Comparison of ENCODE assay signal across 27 cellular contexts in genomic region chr16:710500-711075, GRCh38. TPM values are rescaled to one million over a fixed set of nuclear protein-coding genes. Genes with fewer than 3 reads are reported as not detected.
DNase-seq lines count a peak whose midpoint lies in the region; TF ChIP-seq lines count a peak whose summit lies in the region.
"Had no signal": no experiment of that assay in that cellular context is flagged by ENCODE, and none has a peak within 500 bp of the region (broad histone marks: within the 10 kb centered on the region; RNA-seq: fewer than 3 reads in every experiment).

No MANE protein-coding gene starts in this region.

- no peak overlapping the region for H3K18ac ChIP-seq in trophoblast cell (ENCODE audit: low read length)

- no peak overlapping the region for H3K14ac ChIP-seq in trophoblast cell (ENCODE audit: low read length)

- no peak overlapping the region for H3K4ac ChIP-seq in trophoblast cell (ENCODE audit: low read depth, low read length)

- no peak overlapping the region for H3K4me2 ChIP-seq in trophoblast cell (ENCODE audit: low read length)
- H3K4me2 ChIP-seq: smooth muscle cell had no signal

- no peak overlapping the region for H2BK12ac ChIP-seq in trophoblast cell (ENCODE audit: low read length)

- H3K4me3 Mint-ChIP-seq in glutamatergic neuron (ENCODE audit: unreplicated experiment): peak overlapping the region; percentile 80
- H3K4me3 Mint-ChIP-seq: activated CD4-positive, alpha-beta memory T cell treated with anti-CD3 and anti-CD28 coated beads for 36 hours; activated naive CD4-positive, alpha-beta T cell treated with anti-CD3 and anti-CD28 coated beads, Interleukin-2, amount 50 U/mL, for 24 hours; B cell; dendritic cell treated with granulocyte-macrophage colony-stimulating factor and Interleukin-4, amounts not matched to agents 40 ng/mL and 50 ng/mL, for 4 days; stimulated activated naive CD8-positive, alpha-beta T cell treated with anti-CD3 and anti-CD28 coated beads, Interleukin-15, amount 100 ng/mL, for 72 hours; T-helper 1 cell treated with Interleukin-12 subunit alpha and Interleukin-12 subunit beta and Interleukin-4 antibody, amounts not matched to agents 30 μg/mL and 1 μg/mL, for 36 hours had no signal

- H3K9me3 ChIP-seq in SJCRH30 (replicated peaks) (no peaks in the 10 kb centered on the region), trophoblast cell (ENCODE audit: insufficient read depth, low read depth, low read length) (peaks cover 12% of the 10 kb centered on the region), colonic mucosa (no peaks in the 10 kb centered on the region)
- H3K9me3 ChIP-seq: gastroesophageal sphincter, tibial artery had no signal

- H2BK5ac ChIP-seq in trophoblast cell (ENCODE audit: low read depth, low read length, poor library complexity): no peak overlapping the region

- peak overlapping the region; percentile 98 for H3K27ac Mint-ChIP-seq in glutamatergic neuron (ENCODE audit: unreplicated experiment)
- H3K27ac Mint-ChIP-seq: activated CD4-positive, alpha-beta memory T cell treated with anti-CD3 and anti-CD28 coated beads for 36 hours; activated naive CD4-positive, alpha-beta T cell treated with anti-CD3 and anti-CD28 coated beads, Interleukin-2, amount 50 U/mL, for 24 hours; B cell; dendritic cell treated with granulocyte-macrophage colony-stimulating factor and Interleukin-4, amounts not matched to agents 40 ng/mL and 50 ng/mL, for 4 days; stimulated activated naive CD8-positive, alpha-beta T cell treated with anti-CD3 and anti-CD28 coated beads, Interleukin-15, amount 100 ng/mL, for 72 hours; T-helper 1 cell treated with Interleukin-12 subunit alpha and Interleukin-12 subunit beta and Interleukin-4 antibody, amounts not matched to agents 30 μg/mL and 1 μg/mL, for 36 hours had no signal

- H2BK120ac ChIP-seq in trophoblast cell (ENCODE audit: insufficient read depth, low read length, poor library complexity): no peak overlapping the region

- no peaks in the 10 kb centered on the region for H3K79me2 ChIP-seq in trophoblast cell (ENCODE audit: control insufficient read depth, insufficient read depth, low read length, poor library complexity)

- peaks cover 2% of the 10 kb centered on the region for H3K79me1 ChIP-seq in trophoblast cell (ENCODE audit: low read length)

- intact Hi-C loops in colonic mucosa (cut with DNase I): loop anchor here (5.0 kb wide), 1 partner anchor 347 kb away; no protein-coding TSS in a partner anchor

- H3K23ac ChIP-seq in trophoblast cell (ENCODE audit: low read length): no peak overlapping the region

- H3K9me3 Mint-ChIP-seq in glutamatergic neuron (ENCODE audit: unreplicated experiment): peaks cover 23% of the 10 kb centered on the region
- H3K9me3 Mint-ChIP-seq: activated CD4-positive, alpha-beta memory T cell treated with anti-CD3 and anti-CD28 coated beads for 36 hours; activated naive CD4-positive, alpha-beta T cell treated with anti-CD3 and anti-CD28 coated beads, Interleukin-2, amount 50 U/mL, for 24 hours; dendritic cell treated with granulocyte-macrophage colony-stimulating factor and Interleukin-4, amounts not matched to agents 40 ng/mL and 50 ng/mL, for 4 days; stimulated activated naive CD8-positive, alpha-beta T cell treated with anti-CD3 and anti-CD28 coated beads, Interleukin-15, amount 100 ng/mL, for 72 hours; T-helper 1 cell treated with Interleukin-12 subunit alpha and Interleukin-12 subunit beta and Interleukin-4 antibody, amounts not matched to agents 30 μg/mL and 1 μg/mL, for 36 hours had no signal

- no peak overlapping the region for H2AFZ ChIP-seq in trophoblast cell (ENCODE audit: insufficient read depth, low read length, poor library complexity)

- no peak overlapping the region for H2AK5ac ChIP-seq in trophoblast cell (ENCODE audit: low read length)

- peaks cover 23% of the 10 kb centered on the region for H3K27me3 Mint-ChIP-seq in glutamatergic neuron (ENCODE audit: unreplicated experiment)

- no peaks in the 10 kb centered on the region for H3K36me3 Mint-ChIP-seq in glutamatergic neuron (ENCODE audit: unreplicated experiment)
- H3K36me3 Mint-ChIP-seq: activated CD4-positive, alpha-beta memory T cell treated with anti-CD3 and anti-CD28 coated beads for 36 hours; activated naive CD4-positive, alpha-beta T cell treated with anti-CD3 and anti-CD28 coated beads, Interleukin-2, amount 50 U/mL, for 24 hours had no signal

- H3K4me3 ChIP-seq in SJCRH30 (no peak overlapping the region), trophoblast cell (ENCODE audit: low read depth, low read length) (no peak overlapping the region), colonic mucosa (no peak overlapping the region)
- H3K4me3 ChIP-seq: gastroesophageal sphincter, smooth muscle cell, tibial artery had no signal

- H3K36me3 ChIP-seq in SJCRH30 (no peaks in the 10 kb centered on the region), trophoblast cell (ENCODE audit: control insufficient read depth in 1 of 2, insufficient read depth in 2 of 2, low read length in 2 of 2) (no peaks in the 10 kb centered on the region), colonic mucosa (no peaks in the 10 kb centered on the region)
- H3K36me3 ChIP-seq: gastroesophageal sphincter, tibial artery had no signal

- WGBS in trophoblast cell (ENCODE audit: extremely low coverage, insufficient coverage, insufficient read length): no CpG with 5 or more reads among the region's 21 CpGs

- H3K27me3 ChIP-seq in SJCRH30 (no peaks in the 10 kb centered on the region), trophoblast cell (ENCODE audit: insufficient read depth, low read length) (peaks cover 21% of the 10 kb centered on the region), colonic mucosa (peaks cover 37% of the 10 kb centered on the region)

- H4K91ac ChIP-seq in trophoblast cell (ENCODE audit: low read depth, low read length): no peak overlapping the region

- H3K4me1 ChIP-seq in SJCRH30 (peaks cover 36% of the 10 kb centered on the region), trophoblast cell (ENCODE audit: control insufficient read depth in 1 of 2, insufficient read depth in 2 of 2, low read length in 2 of 2) (peaks cover 15 to 16% of the 10 kb centered on the region in 2 experiments), colonic mucosa (peaks cover 5% of the 10 kb centered on the region)

- H4K12ac ChIP-seq in trophoblast cell (ENCODE audit: low read depth, low read length): no peak overlapping the region

- H3K27ac ChIP-seq in SJCRH30: peak overlapping the region; percentile 40; the same call in 1 of the 2 replicates
- H3K27ac ChIP-seq in substantia nigra (ENCODE audit: low read depth, low read length, poor library complexity, severe bottlenecking): peak overlapping the region; percentile 68
- no peak overlapping the region for H3K27ac ChIP-seq in trophoblast cell (ENCODE audit: low read depth, low read length)
- no peak overlapping the region for H3K27ac ChIP-seq in colonic mucosa
- H3K27ac ChIP-seq: gastroesophageal sphincter, tibial artery had no signal

- H3K9ac ChIP-seq in trophoblast cell (ENCODE audit: low read length): no peak overlapping the region
- H3K9ac ChIP-seq in colonic mucosa (ENCODE audit: low read depth in 2 of 2, low read length in 2 of 2): no peak overlapping the region

- no peak overlapping the region for H4K8ac ChIP-seq in trophoblast cell (ENCODE audit: low read depth, low read length)

- DNase-seq in NCI-H82 (lab: John Stamatoyannopoulos, UW) (peak; percentile 37), NCI-H82 treated with DMSO at 0.1 percent for 48 hours (lab: John Stamatoyannopoulos, UW; ENCODE audit: unreplicated experiment) (no peak), SJCRH30 (peak; percentile 42 to 57), glutamatergic neuron (no peak), substantia nigra (lab: John Stamatoyannopoulos, UW) (no peak), AG08395 (ENCODE audit: low spot score) (no peak), trophoblast cell (no peak), colonic mucosa (no peak)
- DNase-seq: activated CD4-positive, alpha-beta memory T cell treated with anti-CD3 and anti-CD28 coated beads for 36 hours; activated CD8-positive, alpha-beta memory T cell treated with anti-CD3 and anti-CD28 coated beads, Interleukin-2, amount 50 U/mL, for 48 hours; GF-D8; HCEC 1CT; KG1; mesendoderm; NCI-H1417 treated with DMSO at 0.1 percent for 48 hours; NCI-H526; stimulated activated CD4-positive, alpha-beta T cell treated with anti-CD3 and anti-CD28 coated beads, Interleukin-1b, Interleukin-23, amount 100 ng/mL, for 48 hours; stimulated activated CD8-positive, alpha-beta memory T cell treated with anti-CD3 and anti-CD28 coated beads, Interleukin-4, amount 100 ng/mL, for 48 hours; stimulated activated naive CD8-positive, alpha-beta T cell treated with anti-CD3 and anti-CD28 coated beads, Interleukin-15, amount 100 ng/mL, for 72 hours; tibial artery had no signal

- peaks cover 20% of the 10 kb centered on the region for H3K4me1 Mint-ChIP-seq in glutamatergic neuron (ENCODE audit: low read depth, unreplicated experiment)
- H3K4me1 Mint-ChIP-seq: activated naive CD4-positive, alpha-beta T cell treated with anti-CD3 and anti-CD28 coated beads, Interleukin-2, amount 50 U/mL, for 24 hours had no signal

- TF ChIP-seq CTCF in glutamatergic neuron (IDR thresholded peaks at IDR 0.05; ENCODE audit: partially characterized antibody, unreplicated experiment): no peak
- no peak for TF ChIP-seq CTCF in colonic mucosa (IDR thresholded peaks at IDR 0.05)

RNA-seq across cellular contexts. Expression of gene METRN, which starts 4.3 kb away (rescaled TPM):
- total RNA-seq in SJCRH30 (2014; rRNA removed; shearing (Covaris generic)): 61.7 and 77.6 TPM in 2 replicates
- total RNA-seq in glutamatergic neuron (ENCODE audit: unreplicated experiment) (134 TPM), colonic mucosa (10 to 100 TPM; 23.3 to 50.0 TPM)
- polyA plus RNA-seq in trophoblast cell (2013): 5.9 and 6.1 TPM in 2 replicates

RNA-seq across cellular contexts. Expression of gene FBXL16, which starts 5.0 kb away (rescaled TPM):
- total RNA-seq in SJCRH30 (2014; rRNA removed; shearing (Covaris generic)): 1.7 and 1.8 TPM in 2 replicates
- 85.1 TPM for total RNA-seq in glutamatergic neuron (ENCODE audit: unreplicated experiment)
- polyA plus RNA-seq in trophoblast cell (2013): 0.81 and 0.83 TPM in 2 replicates
- total RNA-seq in colonic mucosa: 1 to 10 TPM; 2.0 to 2.2 TPM
- total RNA-seq: osteoblast had no signal

RNA-seq across cellular contexts. Expression of gene ANTKMT, which starts 10.4 kb away (rescaled TPM):
- total RNA-seq in SJCRH30 (2014; rRNA removed; shearing (Covaris generic)): 11.4 and 11.7 TPM in 2 replicates
- total RNA-seq in glutamatergic neuron (ENCODE audit: unreplicated experiment): 61.1 TPM
- polyA plus RNA-seq in trophoblast cell (2013): 17.0 and 18.0 TPM in 2 replicates
- total RNA-seq in colonic mucosa: 10 to 100 TPM; 42.1 to 83.1 TPM

RNA-seq across cellular contexts. Expression of gene CCDC78, which starts 15.7 kb away (rescaled TPM):
- 4.5 and 5.0 TPM in 2 replicates for total RNA-seq in SJCRH30 (2014; rRNA removed; shearing (Covaris generic))
- total RNA-seq in glutamatergic neuron (ENCODE audit: unreplicated experiment) (18.9 TPM), colonic mucosa (1 to 10 TPM in 1 of 2 donors, under 1 TPM in 1; 0.37 to 3.7 TPM)
- polyA plus RNA-seq in trophoblast cell (2013): 0.86 and 1.3 TPM in 2 replicates

RNA-seq across cellular contexts. Expression of gene HAGHL, which starts 16.3 kb away (rescaled TPM):
- 6.0 and 8.9 TPM in 2 replicates for total RNA-seq in SJCRH30 (2014; rRNA removed; shearing (Covaris generic))
- 31.7 TPM for total RNA-seq in glutamatergic neuron (ENCODE audit: unreplicated experiment)
- polyA plus RNA-seq in trophoblast cell (2013): 1.9 and 2.3 TPM in 2 replicates
- total RNA-seq in colonic mucosa: 10 to 100 TPM in 1 of 2 donors, 1 to 10 TPM in 1; 2.6 to 13.0 TPM

Comparison
In these comparisons a context has a peak if more than half of its experiments do, and no peak if none do; other contexts are left out.
1. DNase-seq: peak in NCI-H82 (single experiment) and SJCRH30 (2 of 2); none in NCI-H82 treated with DMSO at 0.1 percent for 48 hours (single experiment), glutamatergic neuron (single experiment), substantia nigra (0 of 49), AG08395 (single experiment), trophoblast cell (0 of 2) and colonic mucosa (single experiment).
2. H3K27ac ChIP-seq: peak in SJCRH30 (single experiment) and substantia nigra (single experiment); none in trophoblast cell (single experiment) and colonic mucosa (single experiment).
3. RNA of gene FBXL16, which starts 5.0 kb away (total RNA-seq): 85.1 TPM in glutamatergic neuron (single experiment); 2.0 to 2.2 TPM in colonic mucosa and 1.7 to 1.8 TPM in SJCRH30; every median in the first group is over 10 times any median in the second.